Comparison of ENCODE assay signal across 8 cellular contexts in genomic region chr14:30621354-30621953, GRCh38. TPM values are rescaled to one million over a fixed set of nuclear protein-coding genes. Genes with fewer than 3 reads are reported as not detected.
DNase-seq lines count a peak whose midpoint lies in the region; ATAC-seq lines count a peak whose summit lies in the region.

No MANE protein-coding gene starts in this region.

- DNase-seq in activated naive CD4-positive, alpha-beta T cell treated with anti-CD3 and anti-CD28 coated beads for 36 hours = no peak
- no peak for DNase-seq in activated naive CD4-positive, alpha-beta T cell treated with Interleukin-2 at 50 U/mL for 16 hours
- DNase-seq in T-cell (peak in 5 of 34 experiments; percentile 3 to 16 (median 7)), UCSD-AML1 (lab: John Stamatoyannopoulos, UW; ENCODE audit: unreplicated experiment) (no peak)
- DNase-seq in naive thymus-derived CD4-positive, alpha-beta T cell = peak in 4 of 9 donors; percentile 15 to 25 (median 20)

- CTCF ChIA-PET in activated naive CD4-positive, alpha-beta T cell treated with anti-CD3 and anti-CD28 coated beads for 36 hours (lab: Charles Lee) = interaction anchor here (0.6 kb wide), 1 partner anchor 9 kb away, joined by 3 read pairs; no protein-coding TSS in a partner anchor
- CTCF ChIA-PET in T-cell (lab: Charles Lee) = interaction anchor here (0.5 to 1.5 kb wide), 4 partner anchors 10 to 813 kb away, joined by 3 to 5 read pairs (median 4); no protein-coding TSS in a partner anchor
- CTCF ChIA-PET in naive thymus-derived CD4-positive, alpha-beta T cell (lab: Charles Lee) = no interaction called here

- POLR2A ChIA-PET in T-cell (lab: Charles Lee) = no interaction called here
- POLR2A ChIA-PET in naive thymus-derived CD4-positive, alpha-beta T cell (lab: Charles Lee) = interaction anchor here (1.0 to 2.4 kb wide), 8 partner anchors 9 to 405 kb away, joined by 3 to 17 read pairs (median 4); partner anchors contain the start of genes G2E3 and STRN3

- H3K27me3 ChIP-seq in esophagus (ENCODE audit: control insufficient read depth in 1 of 2, insufficient read depth in 2 of 2, low read length in 2 of 2) = no peaks in the 10 kb centered on the region
- H3K27me3 ChIP-seq in naive thymus-derived CD4-positive, alpha-beta T cell (ENCODE audit: control insufficient read depth in 2 of 2, insufficient read depth in 2 of 2, low read length in 2 of 2) = no peaks in the 10 kb centered on the region

- H3K4me1 Mint-ChIP-seq in activated naive CD4-positive, alpha-beta T cell treated with anti-CD3 and anti-CD28 coated beads for 36 hours (ENCODE audit: low read depth) = peaks cover 33% of the 10 kb centered on the region
- H3K4me1 Mint-ChIP-seq in T-cell = peaks cover 25 to 39% (median 37%) of the 10 kb centered on the region in 3 donors
- H3K4me1 Mint-ChIP-seq in naive thymus-derived CD4-positive, alpha-beta T cell = peaks cover 14 to 51% (median 37%) of the 10 kb centered on the region in 7 donors

- no peaks in the 10 kb centered on the region for H3K9me3 Mint-ChIP-seq in activated naive CD4-positive, alpha-beta T cell treated with anti-CD3 and anti-CD28 coated beads for 36 hours
- H3K9me3 Mint-ChIP-seq in T-cell = no peaks in the 10 kb centered on the region
- H3K9me3 Mint-ChIP-seq in naive thymus-derived CD4-positive, alpha-beta T cell = no peaks in the 10 kb centered on the region

- ATAC-seq in HG03108 (IDR thresholded peaks at IDR 0.05; ENCODE audit: unreplicated experiment) = peak; percentile 2
- peak in 3 of 4 experiments; percentile 5 to 18 (median 13) for ATAC-seq in T-cell (replicated peaks in 1 of 4)
- ATAC-seq in naive thymus-derived CD4-positive, alpha-beta T cell = peak; percentile 4
- no peak for ATAC-seq in HG03469 (IDR thresholded peaks at IDR 0.05; ENCODE audit: unreplicated experiment)

- H3K36me3 ChIP-seq in esophagus (ENCODE audit: control insufficient read depth in 2 of 2, insufficient read depth in 2 of 2, low read length in 1 of 2) = no peaks in the 10 kb centered on the region
- H3K36me3 ChIP-seq in naive thymus-derived CD4-positive, alpha-beta T cell (ENCODE audit: control insufficient read depth in 2 of 3, insufficient read depth in 3 of 3, low read length in 3 of 3) = no peaks in the 10 kb centered on the region

- peak overlapping the region; percentile 68 to 92 for H3K4me3 ChIP-seq in esophagus (ENCODE audit: low read depth in 1 of 2, low read length in 2 of 2)
- peak overlapping the region; percentile 97 for H3K4me3 ChIP-seq in naive thymus-derived CD4-positive, alpha-beta T cell (ENCODE audit: low read length)

- peaks cover 4% of the 10 kb centered on the region for H3K36me3 Mint-ChIP-seq in activated naive CD4-positive, alpha-beta T cell treated with anti-CD3 and anti-CD28 coated beads for 36 hours (ENCODE audit: low read depth)
- H3K36me3 Mint-ChIP-seq in T-cell = peaks cover 13% of the 10 kb centered on the region
- peaks cover 0 to 15% (median 0%) of the 10 kb centered on the region in 5 donors for H3K36me3 Mint-ChIP-seq in naive thymus-derived CD4-positive, alpha-beta T cell

- H3K27ac Mint-ChIP-seq in activated naive CD4-positive, alpha-beta T cell treated with anti-CD3 and anti-CD28 coated beads for 36 hours = peak overlapping the region; percentile 94
- peak overlapping the region; percentile 95 to 96 for H3K27ac Mint-ChIP-seq in T-cell
- H3K27ac Mint-ChIP-seq in naive thymus-derived CD4-positive, alpha-beta T cell = peak overlapping the region; percentile 86 to 98 (median 95)

- WGBS in esophagus, 2 donors = 8 to 10% methylated on average over 17 of the region's 17 CpGs

- peak overlapping the region; percentile 96 for H3K4me3 Mint-ChIP-seq in activated naive CD4-positive, alpha-beta T cell treated with anti-CD3 and anti-CD28 coated beads for 36 hours
- H3K4me3 Mint-ChIP-seq in T-cell = peak overlapping the region; percentile 89 to 97 (median 93)
- peak overlapping the region; percentile 95 to 100 (median 97) for H3K4me3 Mint-ChIP-seq in naive thymus-derived CD4-positive, alpha-beta T cell

- H3K27ac ChIP-seq in esophagus (ENCODE audit: low read depth in 2 of 2, low read length in 1 of 2) = peak overlapping the region; percentile 78 to 90
- H3K27ac ChIP-seq in naive thymus-derived CD4-positive, alpha-beta T cell (ENCODE audit: low read depth, low read length) = peak overlapping the region; percentile 86

- peaks cover 0 to 4% of the 10 kb centered on the region in 2 donors for H3K4me1 ChIP-seq in esophagus (ENCODE audit: control insufficient read depth in 2 of 2, insufficient read depth in 2 of 2, low read length in 1 of 2)
- peaks cover 14 to 26% of the 10 kb centered on the region in 2 donors for H3K4me1 ChIP-seq in naive thymus-derived CD4-positive, alpha-beta T cell (ENCODE audit: control insufficient read depth in 2 of 2, insufficient read depth in 2 of 2, low read length in 2 of 2)

- no peaks in the 10 kb centered on the region for H3K27me3 Mint-ChIP-seq in activated naive CD4-positive, alpha-beta T cell treated with anti-CD3 and anti-CD28 coated beads for 36 hours (ENCODE audit: low read depth)
- no peaks in the 10 kb centered on the region for H3K27me3 Mint-ChIP-seq in T-cell
- H3K27me3 Mint-ChIP-seq in naive thymus-derived CD4-positive, alpha-beta T cell = no peaks in the 10 kb centered on the region

- H3K9me3 ChIP-seq in esophagus (ENCODE audit: control insufficient read depth in 2 of 2, insufficient read depth in 1 of 2, low read depth in 1 of 2, low read length in 1 of 2) = no peaks in the 10 kb centered on the region
- H3K9me3 ChIP-seq in naive thymus-derived CD4-positive, alpha-beta T cell (ENCODE audit: control insufficient read depth in 2 of 3, low read length in 3 of 3) = no peaks in the 10 kb centered on the region

- intact Hi-C loops in activated naive CD4-positive, alpha-beta T cell treated with anti-CD3 and anti-CD28 coated beads for 36 hours (cut with micrococcal nuclease) = loop anchor here (5.0 to 10.0 kb wide), 2 partner anchors 941 to 1453 kb away; partner anchors contain the start of genes ARHGAP5 and NUBPL
- intact Hi-C loops in naive thymus-derived CD4-positive, alpha-beta T cell (cut with micrococcal nuclease) = loop anchor here (5.0 to 10.0 kb wide), 5 partner anchors 406 to 1453 kb away; partner anchors contain the start of genes AP4S1 (in 1 of the 2), ARHGAP5 (in 1 of the 2), HEATR5A (in 1 of the 2) and NUBPL (in 1 of the 2)

RNA-seq across cellular contexts. Expression of gene SCFD1, which starts 0.7 kb away (rescaled TPM):
- total RNA-seq in activated naive CD4-positive, alpha-beta T cell treated with anti-CD3 and anti-CD28 coated beads for 36 hours = 10 to 100 TPM; 46.1 to 55.2 TPM
- total RNA-seq in T-cell = 100 to 1,000 TPM in 1 of 5 donors, 10 to 100 TPM in 4; 49.8 to 105 (median 57.3) TPM
- polyA plus RNA-seq in esophagus = 10 to 100 TPM; 41.5 to 84.4 TPM
- total RNA-seq in naive thymus-derived CD4-positive, alpha-beta T cell = 10 to 100 TPM; 63.2 to 75.4 (median 68.2) TPM
- polyA plus RNA-seq in naive thymus-derived CD4-positive, alpha-beta T cell = 10 to 100 TPM; 59.5 to 62.4 TPM
